In genomic region chr7:94303736-94304135, GRCh38 we compare ENCODE assay signal across 14 cellular contexts.
DNase-seq lines count a peak whose midpoint lies in the region; ATAC-seq and TF ChIP-seq lines count a peak whose summit lies in the region.
"Had no signal": no experiment of that assay in that cellular context is flagged by ENCODE, and none has a peak within 500 bp of the region (broad histone marks: within the 10 kb centered on the region; RNA-seq: fewer than 3 reads in every experiment).

No MANE protein-coding gene starts in this region.

- TF ChIP-seq CTCF in GM23338 (conservative IDR thresholded peaks at IDR 0.05; ENCODE audit: low read depth in 2 of 2) = no peak
- no peak for TF ChIP-seq CTCF in colonic mucosa (IDR thresholded peaks at IDR 0.05)
- no peak for TF ChIP-seq CTCF in suprapubic skin (IDR thresholded peaks at IDR 0.05)

- H3K9ac ChIP-seq in colonic mucosa (ENCODE audit: low read depth in 2 of 2, low read length in 2 of 2) = no peak overlapping the region
- H3K9ac ChIP-seq in mesenchymal stem cell (ENCODE audit: low read length) = peak overlapping the region; percentile 88

- no peak overlapping the region for H2AK5ac ChIP-seq in mesenchymal stem cell (ENCODE audit: low read length, severe bottlenecking)

- no peak overlapping the region for H3K4ac ChIP-seq in mesenchymal stem cell (ENCODE audit: low read depth in 1 of 2, low read length in 2 of 2)

- H3K4me3 ChIP-seq in GM23338 (no peak overlapping the region), colonic mucosa (no peak overlapping the region), mesenchymal stem cell (ENCODE audit: insufficient read depth in 1 of 2, low read depth in 1 of 2, low read length in 2 of 2) (peak overlapping the region in 1 of 2 experiments; percentile 63), suprapubic skin (no peak overlapping the region)

- no peaks in the 10 kb centered on the region; the same call in 1 of the 3 replicates for H3K36me3 Mint-ChIP-seq in GM23338 (ENCODE audit: low read depth)
- H3K36me3 Mint-ChIP-seq: activated CD8-positive, alpha-beta memory T cell treated with anti-CD3 and anti-CD28 coated beads, Interleukin-2, amount 10 ng/mL, durations not matched to agents 7 days and 5 days; immature natural killer cell had no signal

- no peak overlapping the region for H2BK15ac ChIP-seq in mesenchymal stem cell (ENCODE audit: low read depth, poor library complexity, severe bottlenecking)

- H4K8ac ChIP-seq in mesenchymal stem cell (ENCODE audit: low read length) = peak overlapping the region; percentile 59

- TF ChIP-seq EP300 in suprapubic skin (IDR thresholded peaks at IDR 0.05) = no peak

- H3K4me1 ChIP-seq in GM23338 (ENCODE audit: insufficient read depth) = peaks cover 19% of the 10 kb centered on the region
- no peaks in the 10 kb centered on the region for H3K4me1 ChIP-seq in colonic mucosa
- H3K4me1 ChIP-seq in mesenchymal stem cell (ENCODE audit: control insufficient read depth, insufficient read depth, low read depth, low read length) = peaks cover 8% of the 10 kb centered on the region
- peaks cover 26% of the 10 kb centered on the region for H3K4me1 ChIP-seq in suprapubic skin

- no peak overlapping the region; the same call in 1 of the 2 replicates for H3K4me2 ChIP-seq in GM23338
- H3K4me2 ChIP-seq in mesenchymal stem cell (ENCODE audit: low read length, poor library complexity, severe bottlenecking) = no peak overlapping the region

- no peak for ATAC-seq in GM23338
- no peak for ATAC-seq in HG02938 (IDR thresholded peaks at IDR 0.05; ENCODE audit: unreplicated experiment)
- no peak for ATAC-seq in GM21447 (IDR thresholded peaks at IDR 0.05; ENCODE audit: unreplicated experiment)
- ATAC-seq: activated CD8-positive, alpha-beta memory T cell treated with anti-CD3 and anti-CD28 coated beads, Interleukin-2, amount 10 ng/mL, durations not matched to agents 7 days and 5 days had no signal

- no peak overlapping the region for H3K18ac ChIP-seq in mesenchymal stem cell (ENCODE audit: low read depth in 1 of 2, low read length in 2 of 2)

- H2BK12ac ChIP-seq in mesenchymal stem cell (ENCODE audit: low read length in 2 of 2) = no peak overlapping the region

- H3K9me3 ChIP-seq in colonic mucosa (no peaks in the 10 kb centered on the region), mesenchymal stem cell (ENCODE audit: control insufficient read depth, low read length) (no peaks in the 10 kb centered on the region), suprapubic skin (no peaks in the 10 kb centered on the region)

- H3K27ac ChIP-seq in GM23338 (ENCODE audit: low read depth) (no peak overlapping the region), colonic mucosa (peak overlapping the region; percentile 22), mesenchymal stem cell (ENCODE audit: low read length, poor library complexity, severe bottlenecking) (peak overlapping the region; percentile 14), suprapubic skin (peak overlapping the region; percentile 56)

- no peaks in the 10 kb centered on the region for H3F3A ChIP-seq in GM23338 (replicated peaks; ENCODE audit: low read depth)

- H4K91ac ChIP-seq in mesenchymal stem cell (ENCODE audit: low read length) = no peak overlapping the region

- no peak overlapping the region for H2BK120ac ChIP-seq in mesenchymal stem cell (ENCODE audit: low read depth, low read length)

- no peaks in the 10 kb centered on the region for H3K9me2 ChIP-seq in GM23338 (ENCODE audit: insufficient read depth)

- TF ChIP-seq POLR2A in suprapubic skin (IDR thresholded peaks at IDR 0.05) = no peak

- no peaks in the 10 kb centered on the region for H3K36me3 ChIP-seq in GM23338 (ENCODE audit: insufficient read depth)
- H3K36me3 ChIP-seq in colonic mucosa = no peaks in the 10 kb centered on the region
- no peaks in the 10 kb centered on the region for H3K36me3 ChIP-seq in mesenchymal stem cell (ENCODE audit: control insufficient read depth in 1 of 2, insufficient read depth in 2 of 2, low read depth in 1 of 2, low read length in 2 of 2)
- H3K36me3 ChIP-seq in suprapubic skin = no peaks in the 10 kb centered on the region

- no peaks in the 10 kb centered on the region for H4K20me1 ChIP-seq in GM23338 (replicated peaks; ENCODE audit: insufficient read depth)

- no peak overlapping the region for H3K4me3 Mint-ChIP-seq in GM23338
- H3K4me3 Mint-ChIP-seq: activated CD8-positive, alpha-beta memory T cell treated with anti-CD3 and anti-CD28 coated beads, Interleukin-2, amount 10 ng/mL, durations not matched to agents 7 days and 5 days; immature natural killer cell had no signal

- DNase-seq in GM23338 (ENCODE audit: low spot score) (no peak), colonic mucosa (peak; percentile 23), mesenchymal stem cell (peak; percentile 88), suprapubic skin (ENCODE audit: low spot score in 2 of 2) (no peak), HuH-7 (ENCODE audit: low spot score) (no peak), occipital lobe (lab: John Stamatoyannopoulos, UW) (no peak)
- DNase-seq: activated CD8-positive, alpha-beta memory T cell treated with anti-CD3 and anti-CD28 coated beads, Interleukin-2, amount 10 ng/mL, durations not matched to agents 7 days and 5 days; central memory CD4-positive, alpha-beta T cell; DMS 273 treated with DMSO at 0.1 percent for 48 hours; immature natural killer cell; NCI-H226; substantia nigra had no signal

- H3K23ac ChIP-seq in mesenchymal stem cell (ENCODE audit: low read length in 2 of 2) = no peak overlapping the region

- H3K9me3 Mint-ChIP-seq in GM23338 = no peaks in the 10 kb centered on the region; the same call in 1 of the 3 replicates

- H3K14ac ChIP-seq in mesenchymal stem cell (ENCODE audit: low read length in 2 of 2) = no peak overlapping the region

- intact Hi-C loops in colonic mucosa (cut with DNase I) = no loop called here

- H3K79me1 ChIP-seq in mesenchymal stem cell (replicated peaks; ENCODE audit: low read length, poor library complexity, severe bottlenecking) = no peaks in the 10 kb centered on the region

- H3K4me1 Mint-ChIP-seq in GM23338 = peaks cover 37% of the 10 kb centered on the region
- H3K4me1 Mint-ChIP-seq: activated CD8-positive, alpha-beta memory T cell treated with anti-CD3 and anti-CD28 coated beads, Interleukin-2, amount 10 ng/mL, durations not matched to agents 7 days and 5 days; immature natural killer cell had no signal

- 5% methylated on average over 4 of the region's 6 CpGs for WGBS in mesenchymal stem cell
- 15% methylated on average over 6 of the region's 6 CpGs for WGBS in suprapubic skin

- peaks cover 3% of the 10 kb centered on the region for H3K27me3 Mint-ChIP-seq in GM23338 (ENCODE audit: insufficient read depth, low read depth, poor library complexity)
- H3K27me3 Mint-ChIP-seq: activated CD8-positive, alpha-beta memory T cell treated with anti-CD3 and anti-CD28 coated beads, Interleukin-2, amount 10 ng/mL, durations not matched to agents 7 days and 5 days had no signal

- H3K27ac Mint-ChIP-seq in GM23338 = no peak overlapping the region
- H3K27ac Mint-ChIP-seq: activated CD8-positive, alpha-beta memory T cell treated with anti-CD3 and anti-CD28 coated beads, Interleukin-2, amount 10 ng/mL, durations not matched to agents 7 days and 5 days; immature natural killer cell had no signal

- H3K79me2 ChIP-seq in GM23338 (replicated peaks; ENCODE audit: insufficient read depth) = no peaks in the 10 kb centered on the region

- H3K27me3 ChIP-seq in GM23338 (ENCODE audit: insufficient read depth) = no peaks in the 10 kb centered on the region
- H3K27me3 ChIP-seq in colonic mucosa = no peaks in the 10 kb centered on the region
- H3K27me3 ChIP-seq in mesenchymal stem cell (ENCODE audit: control insufficient read depth in 1 of 2, insufficient read depth in 1 of 2, low read length in 2 of 2) = no peaks in the 10 kb centered on the region
- H3K27me3 ChIP-seq in suprapubic skin = no peaks in the 10 kb centered on the region

- no peak overlapping the region for H2BK5ac ChIP-seq in mesenchymal stem cell (ENCODE audit: low read depth, low read length, poor library complexity, severe bottlenecking)

- H2AFZ ChIP-seq in GM23338 (peak overlapping the region; percentile 1; the same call in 1 of the 2 replicates), mesenchymal stem cell (ENCODE audit: low read depth, low read length) (no peak overlapping the region)

TF ChIP-seq in GM23338, 12 proteins besides CTCF, POLR2A, EP300 and RAD21 (continues in another document):
- TF ChIP-seq, protein P1, sequence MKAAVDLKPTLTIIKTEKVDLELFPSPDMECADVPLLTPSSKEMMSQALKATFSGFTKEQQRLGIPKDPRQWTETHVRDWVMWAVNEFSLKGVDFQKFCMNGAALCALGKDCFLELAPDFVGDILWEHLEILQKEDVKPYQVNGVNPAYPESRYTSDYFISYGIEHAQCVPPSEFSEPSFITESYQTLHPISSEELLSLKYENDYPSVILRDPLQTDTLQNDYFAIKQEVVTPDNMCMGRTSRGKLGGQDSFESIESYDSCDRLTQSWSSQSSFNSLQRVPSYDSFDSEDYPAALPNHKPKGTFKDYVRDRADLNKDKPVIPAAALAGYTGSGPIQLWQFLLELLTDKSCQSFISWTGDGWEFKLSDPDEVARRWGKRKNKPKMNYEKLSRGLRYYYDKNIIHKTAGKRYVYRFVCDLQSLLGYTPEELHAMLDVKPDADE (IDR thresholded peaks at IDR 0.05) = no peak
- no peak for TF ChIP-seq JUNB (IDR thresholded peaks at IDR 0.05; ENCODE audit: unreplicated experiment)

Comparison
In these comparisons a context has a peak if more than half of its experiments do, and no peak if none do; other contexts are left out.
1. DNase-seq: peak in colonic mucosa (single experiment) and mesenchymal stem cell (single experiment); none in GM23338 (single experiment), suprapubic skin (0 of 2), HuH-7 (single experiment) and occipital lobe (single experiment).